In the genomic region with DNA sequence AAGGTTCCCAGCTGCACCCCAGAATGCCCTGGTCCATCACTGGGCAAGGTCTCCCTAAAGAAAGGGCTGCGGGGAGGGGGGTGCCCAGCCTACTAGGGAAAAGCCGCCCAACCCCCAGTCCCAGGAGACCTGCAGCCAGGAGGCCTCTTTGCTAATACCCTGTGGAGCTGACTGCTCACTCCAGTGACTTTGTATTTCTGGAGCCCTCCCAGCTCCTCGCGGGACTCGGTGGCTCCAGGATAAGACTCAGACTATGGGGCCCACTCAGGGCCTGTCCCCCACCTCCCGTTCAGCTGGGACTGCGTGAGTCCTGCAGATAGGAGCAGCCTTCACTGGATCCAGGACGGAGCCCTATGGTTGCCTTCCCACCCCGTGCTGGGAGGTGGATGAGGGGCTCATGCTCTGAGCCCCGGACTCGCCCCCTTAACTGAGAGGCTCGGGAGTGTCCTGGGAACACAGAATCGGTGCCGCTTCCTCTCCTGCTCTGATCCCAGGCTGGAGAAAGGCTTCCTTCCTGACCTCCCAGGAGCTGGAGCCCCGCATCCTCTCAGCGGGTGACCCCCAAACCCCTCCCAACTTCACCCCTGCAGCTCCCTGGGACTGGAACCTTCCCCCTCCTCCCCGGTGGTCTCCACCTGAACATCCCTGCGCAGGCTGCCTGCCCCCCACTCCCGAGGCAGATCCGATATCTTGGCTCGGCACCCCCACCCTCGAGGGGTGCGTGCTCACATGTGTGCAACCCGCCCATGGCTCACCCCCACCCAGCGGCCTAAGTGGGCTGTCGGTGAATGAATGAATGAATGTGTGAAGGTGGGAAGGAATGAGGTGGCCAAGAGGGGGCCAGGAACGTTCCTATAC, we compare ENCODE assay signal across 16 cellular contexts. TPM values are rescaled to one million over a fixed set of nuclear protein-coding genes. Genes with fewer than 3 reads are reported as not detected.
DNase-seq lines count a peak whose midpoint lies in the region; ATAC-seq, FAIRE-seq and TF ChIP-seq lines count a peak whose summit lies in the region.
"Had no signal": no experiment of that assay in that cellular context is flagged by ENCODE, and none has a peak within 500 bp of the region (broad histone marks: within the 10 kb centered on the region; RNA-seq: fewer than 3 reads in every experiment).

No MANE protein-coding gene starts in this region.

- H3K27ac ChIP-seq in breast epithelium (no peak overlapping the region), K562 (ENCODE audit: extremely low read depth, low read depth, low read length) (no peak overlapping the region)
- H3K27ac ChIP-seq: SJSA1 had no signal

- H3K4me3 ChIP-seq in breast epithelium: no peak overlapping the region
- H3K4me3 ChIP-seq in K562: no peak overlapping the region
- H3K4me3 ChIP-seq: SJSA1 had no signal

- H4K20me1 ChIP-seq in K562 (replicated peaks; ENCODE audit: control insufficient read depth, insufficient read depth, low read length): peaks cover 20% of the 10 kb centered on the region

- H3K4me3 Mint-ChIP-seq in MCF 10A (ENCODE audit: unreplicated experiment): no peak overlapping the region
- H3K4me3 Mint-ChIP-seq in stimulated activated effector memory CD8-positive, alpha-beta T cell treated with anti-CD3 and anti-CD28 coated beads, Interleukin-12 subunit alpha, Interleukin-12 subunit beta, amount 100 ng/mL, for 72 hours: no peak overlapping the region
- H3K4me3 Mint-ChIP-seq: CD4-positive, CD25-positive, alpha-beta regulatory T cell; neural crest cell had no signal

- H3K9ac ChIP-seq in K562 (ENCODE audit: insufficient read depth in 1 of 2, low read depth in 2 of 2, low read length in 2 of 2): 0 out of 4 replicates have a peak overlapping the region, but pooled peaks of 1 of the 2 experiments have one; percentile 23

- no peak for TF ChIP-seq RAD21 in K562 (CRISPR knock-in tag; conservative IDR thresholded peaks at IDR 0.05 in 1 of 2, IDR thresholded peaks at IDR 0.05 in 1 of 2)

- CTCF ChIA-PET in MCF 10A (lab: Yijun Ruan, JAX): interaction anchor here (1.1 to 2.8 kb wide), 4 partner anchors 20 to 50 kb away, joined by 3 to 16 read pairs (median 6); no protein-coding TSS in a partner anchor
- CTCF ChIA-PET in K562 (lab: Yijun Ruan, JAX; ENCODE audit: low intra/inter-chr PET ratio): interaction anchor here (0.6 kb wide), 2 partner anchors 37 to 101 kb away, joined by 6 read pairs; no protein-coding TSS in a partner anchor

- peak; percentile 47 for DNase-seq in MCF 10A (ENCODE audit: unreplicated experiment)
- DNase-seq in breast epithelium (ENCODE audit: low spot score in 2 of 2): no peak
- DNase-seq in NCI-H526 treated with DMSO at 0.1 percent for 48 hours (lab: John Stamatoyannopoulos, UW): peak; percentile 15
- no peak for DNase-seq in K562 (ENCODE audit: extremely low read depth in 1 of 4, low spot score in 3 of 4)
- DNase-seq in stimulated activated effector memory CD8-positive, alpha-beta T cell treated with anti-CD3 and anti-CD28 coated beads, Interleukin-12 subunit alpha, Interleukin-12 subunit beta, amount 100 ng/mL, for 72 hours (ENCODE audit: low spot score in 2 of 2): no peak
- no peak for DNase-seq in AG08395 (ENCODE audit: low spot score)
- DNase-seq: activated CD4-positive, CD25-positive, alpha-beta regulatory T cell treated with anti-CD3 and anti-CD28 coated beads, Interleukin-2, amount 50 U/mL, for 72 hours; CD4-positive, CD25-positive, alpha-beta regulatory T cell; cortex of kidney; foreskin melanocyte; KG1; NCI-H2029 treated with DMSO at 0.1 percent for 48 hours had no signal

- POLR2A ChIA-PET in MCF 10A (lab: Yijun Ruan, JAX) (interaction anchor here (0.6 to 5.9 kb wide), 11 partner anchors 15 to 63 kb away, joined by 3 to 65 read pairs (median 5); no protein-coding TSS in a partner anchor), K562 (lab: Yijun Ruan, JAX) (interaction anchor here (0.6 to 3.8 kb wide), 15 partner anchors 9 to 514 kb away, joined by 3 to 28 read pairs (median 4); no protein-coding TSS in a partner anchor)

- H3K27me3 ChIP-seq in breast epithelium (peaks cover 0 to 9% of the 10 kb centered on the region in 2 donors), K562 (ENCODE audit: control insufficient read depth in 2 of 2, insufficient read depth in 2 of 2, low read length in 2 of 2) (peaks cover 8 to 13% of the 10 kb centered on the region in 2 experiments; a peak in 4 of 5 replicates)
- H3K27me3 ChIP-seq: SJSA1 had no signal

- H3K9me3 ChIP-seq in breast epithelium (no peaks in the 10 kb centered on the region), K562 (replicated peaks; ENCODE audit: control insufficient read depth, insufficient read depth, low read depth, low read length) (no peaks in the 10 kb centered on the region)
- H3K9me3 ChIP-seq: SJSA1 had no signal

- H3K9me1 ChIP-seq in K562 (ENCODE audit: control insufficient read depth, insufficient read depth, low read length): peaks cover 3% of the 10 kb centered on the region

- no peak overlapping the region for H3K27ac Mint-ChIP-seq in MCF 10A (ENCODE audit: low read depth, unreplicated experiment)
- H3K27ac Mint-ChIP-seq in stimulated activated effector memory CD8-positive, alpha-beta T cell treated with anti-CD3 and anti-CD28 coated beads, Interleukin-12 subunit alpha, Interleukin-12 subunit beta, amount 100 ng/mL, for 72 hours: peak overlapping the region; percentile 93

- BruUV-seq in MCF 10A (replicated peaks; lab: Mats Ljungman, UMichigan) (no TSS peak), K562 (replicated peaks; lab: Mats Ljungman, UMichigan) (no TSS peak)

- no peak for TF ChIP-seq CTCF in MCF 10A (IDR thresholded peaks at IDR 0.05; ENCODE audit: unreplicated experiment)
- no peak for TF ChIP-seq CTCF in breast epithelium (IDR thresholded peaks at IDR 0.05)
- TF ChIP-seq CTCF in K562 (IDR thresholded peaks at IDR 0.05 in 2 of 3, conservative IDR thresholded peaks at IDR 0.05 in 1 of 3; ENCODE audit: insufficient read depth in 2 of 3, low read depth in 1 of 3, low read length in 3 of 3): no peak

- no peaks in the 10 kb centered on the region for H3K9me3 Mint-ChIP-seq in MCF 10A (ENCODE audit: unreplicated experiment)
- H3K9me3 Mint-ChIP-seq in stimulated activated effector memory CD8-positive, alpha-beta T cell treated with anti-CD3 and anti-CD28 coated beads, Interleukin-12 subunit alpha, Interleukin-12 subunit beta, amount 100 ng/mL, for 72 hours: no peaks in the 10 kb centered on the region
- H3K9me3 Mint-ChIP-seq: neural crest cell had no signal

- H3K4me2 ChIP-seq in K562 (ENCODE audit: insufficient read depth, low read length): no peak overlapping the region

- TF ChIP-seq POLR2A in breast epithelium (IDR thresholded peaks at IDR 0.05) (no peak), K562 (conservative IDR thresholded peaks at IDR 0.05) (peak; percentile 60)

- in situ Hi-C loops in K562 (cut with MboI): no loop called here

- H3K4me1 Mint-ChIP-seq in MCF 10A (ENCODE audit: insufficient read depth, unreplicated experiment): peaks cover 6% of the 10 kb centered on the region
- peaks cover 11% of the 10 kb centered on the region for H3K4me1 Mint-ChIP-seq in stimulated activated effector memory CD8-positive, alpha-beta T cell treated with anti-CD3 and anti-CD28 coated beads, Interleukin-12 subunit alpha, Interleukin-12 subunit beta, amount 100 ng/mL, for 72 hours
- H3K4me1 Mint-ChIP-seq: CD4-positive, CD25-positive, alpha-beta regulatory T cell; neural crest cell had no signal

- no peaks in the 10 kb centered on the region for H3K79me2 ChIP-seq in K562 (ENCODE audit: control insufficient read depth, insufficient read depth, low read length)

- TF ChIP-seq EP300 in K562 (IDR thresholded peaks at IDR 0.05; ENCODE audit: low read length): no peak

- no peaks in the 10 kb centered on the region for H3K36me3 ChIP-seq in breast epithelium
- H3K36me3 ChIP-seq in K562 (ENCODE audit: control insufficient read depth, insufficient read depth, low read length): peaks cover 45% of the 10 kb centered on the region; the same call in 2 of the 3 replicates

- no peak for FAIRE-seq in K562 (lab: Jason Lieb, UNC)

- no peak overlapping the region for H2AFZ ChIP-seq in K562 (ENCODE audit: low read depth, low read length)

- 57% methylated on average over 19 of the region's 27 CpGs for WGBS in K562 (ENCODE audit: insufficient coverage, low coverage, missing lambda C conversion rate)

- intact Hi-C loops in MCF 10A (cut with micrococcal nuclease): no loop called here
- intact Hi-C loops in breast epithelium (cut with DNase I; ENCODE audit: low total_unique reads): no loop called here
- intact Hi-C loops in K562 (cut with micrococcal nuclease): no loop called here

- H3K4me1 ChIP-seq in breast epithelium: no peaks in the 10 kb centered on the region
- H3K4me1 ChIP-seq in K562 (replicated peaks in 1 of 2; ENCODE audit: control insufficient read depth in 2 of 2, insufficient read depth in 2 of 2, low read length in 2 of 2): peaks cover 0 to 51% of the 10 kb centered on the region in 2 experiments; a peak in 2 of 5 replicates

- ATAC-seq in K562 (peak; percentile 68), HG03571 (IDR thresholded peaks at IDR 0.05; ENCODE audit: unreplicated experiment) (no peak), GM19452 (IDR thresholded peaks at IDR 0.05; ENCODE audit: unreplicated experiment) (no peak)
- no peak for ATAC-seq in stimulated activated effector memory CD8-positive, alpha-beta T cell treated with anti-CD3 and anti-CD28 coated beads, Interleukin-12 subunit alpha, Interleukin-12 subunit beta, amount 100 ng/mL, for 72 hours

- H3K27me3 Mint-ChIP-seq in MCF 10A (ENCODE audit: insufficient read depth, unreplicated experiment): no peaks in the 10 kb centered on the region
- H3K27me3 Mint-ChIP-seq: CD4-positive, CD25-positive, alpha-beta regulatory T cell had no signal

- peaks cover 86% of the 10 kb centered on the region for H3K36me3 Mint-ChIP-seq in MCF 10A (ENCODE audit: insufficient read depth, unreplicated experiment)
- peaks cover 98% of the 10 kb centered on the region for H3K36me3 Mint-ChIP-seq in stimulated activated effector memory CD8-positive, alpha-beta T cell treated with anti-CD3 and anti-CD28 coated beads, Interleukin-12 subunit alpha, Interleukin-12 subunit beta, amount 100 ng/mL, for 72 hours

RNA-seq across cellular contexts. Expression of a gene that starts 40.0 kb away (rescaled TPM):
- total RNA-seq in MCF 10A (2022) (794 and 1,007 TPM in 2 replicates), breast epithelium (1 to 10 TPM in 2 of 3 donors, under 1 TPM in 1; 0.48 to 7.3 (median 5.9) TPM), K562 (2014; rRNA removed) (60.8 and 75.7 TPM in 2 replicates), K562 (2014; rRNA removed; fragmentation: Illumina TruSeq; extraction: Trizol) (16.9 and 18.6 TPM in 2 replicates), K562 (2015; rRNA removed; fragmentation: Illumina TruSeq; extraction: Trizol) (18.2 and 21.2 TPM in 2 replicates), K562 (2021) (187 and 220 TPM in 2 replicates)
- 56.8 and 152 TPM in 2 replicates for total RNA-seq in K562 (2011; cell fraction: chromatin; rRNA removed; ENCODE audit: low replicate concordance)
- 157 and 188 TPM in 2 replicates for total RNA-seq in K562 (2011; cell fraction: nucleolus; rRNA removed)
- total RNA-seq in K562 (2011; cell fraction: nucleoplasm; rRNA removed): 147 and 156 TPM in 2 replicates
- polyA plus RNA-seq in K562 (2011; rRNA removed) (14.2 and 19.4 TPM in 2 replicates), K562 (2014; fragmentation: Illumina TruSeq; extraction: Trizol) (97.4 and 161 TPM in 2 replicates), K562 (2014; fragmentation: Nextera tagmentation; extraction: Ambion mirVana) (1 to 10 TPM; 1.9 to 4.9 TPM), K562 (2014; rRNA removed) (78.0 and 83.8 TPM in 2 replicates)
- polyA plus RNA-seq in K562 (2011; cell fraction: cytosol; rRNA removed): 25.5 and 34.2 TPM in 2 replicates
- polyA plus RNA-seq in K562 (2011; cell fraction: nucleus; rRNA removed): 35.3 and 43.3 TPM in 2 replicates
- 65.7 and 239 TPM in 2 replicates for polyA plus RNA-seq in K562 (2012)
- polyA minus RNA-seq in K562 (2011; rRNA and poly(A)+ RNA removed): 11.7 and 15.5 TPM in 2 replicates
- 39.4 and 72.3 TPM in 2 replicates for polyA minus RNA-seq in K562 (2011; cell fraction: cytosol; rRNA and poly(A)+ RNA removed)
- 18.2 and 21.2 TPM in 2 replicates for polyA minus RNA-seq in K562 (2011; cell fraction: nucleus; rRNA and poly(A)+ RNA removed)

Comparison
In these comparisons a context has a peak if more than half of its experiments do, and no peak if none do; other contexts are left out.
1. DNase-seq: peak in MCF 10A (single experiment) and NCI-H526 treated with DMSO at 0.1 percent for 48 hours (single experiment); none in breast epithelium (0 of 2), K562 (0 of 4), stimulated activated effector memory CD8-positive, alpha-beta T cell treated with anti-CD3 and anti-CD28 coated beads, Interleukin-12 subunit alpha, Interleukin-12 subunit beta, amount 100 ng/mL, for 72 hours (0 of 2) and AG08395 (single experiment).